In genomic region chr17:82837586-82838320, GRCh38 we compare ENCODE assay signal across 1 cellular context.
TF ChIP-seq lines count a peak whose summit lies in the region.

No MANE protein-coding gene starts in this region.

TF ChIP-seq in GM23338, 12 proteins besides CTCF, POLR2A, EP300 and RAD21 (continued from another document):
- TF ChIP-seq ZNF462 (CRISPR knock-in tag; IDR thresholded peaks at IDR 0.05) (no peak), ZNF331 (CRISPR knock-in tag; IDR thresholded peaks at IDR 0.05; ENCODE audit: low read depth) (no peak), ZNF114 (CRISPR knock-in tag; IDR thresholded peaks at IDR 0.05) (no peak), EZH2 (IDR thresholded peaks at IDR 0.05; ENCODE audit: low read depth, unreplicated experiment) (no peak)
